Comparison of ENCODE assay signal across 23 cellular contexts in genomic region chr4:159097785-159098184, GRCh38. TPM values are rescaled to one million over a fixed set of nuclear protein-coding genes. Genes with fewer than 3 reads are reported as not detected.
DNase-seq lines count a peak whose midpoint lies in the region; ATAC-seq, FAIRE-seq and TF ChIP-seq lines count a peak whose summit lies in the region.
"Had no signal": no experiment of that assay in that cellular context is flagged by ENCODE, and none has a peak within 500 bp of the region (broad histone marks: within the 10 kb centered on the region; RNA-seq: fewer than 3 reads in every experiment).

No MANE protein-coding gene starts in this region.

- no peaks in the 10 kb centered on the region for H3F3A ChIP-seq in PC-3 (ENCODE audit: low read length, unreplicated experiment)

- H2AFZ ChIP-seq in PC-3 (ENCODE audit: low read length), result peak overlapping the region; percentile 55; the same call in 1 of the 2 replicates
- H2AFZ ChIP-seq in osteoblast (ENCODE audit: low read length), result no peak overlapping the region

- TF ChIP-seq CTCF in PC-3 (conservative IDR thresholded peaks at IDR 0.05; ENCODE audit: low read depth, low read length), result no peak
- TF ChIP-seq CTCF in osteoblast (IDR thresholded peaks at IDR 0.05; ENCODE audit: extremely low read depth, low read depth, low read length), result no peak

- intact Hi-C loops in PC-3 (cut with micrococcal nuclease), result no loop called here

- CTCF ChIA-PET in PC-3 (lab: Charles Lee), result no interaction called here

- no peaks in the 10 kb centered on the region for H3K9me3 ChIP-seq in PC-3 (ENCODE audit: low read length)
- no peaks in the 10 kb centered on the region for H3K9me3 ChIP-seq in osteoblast (ENCODE audit: low read depth, low read length)
- H3K9me3 ChIP-seq: mucosa of descending colon, neutrophil had no signal

- DNase-seq in HuH-7 (ENCODE audit: low spot score), result peak; percentile 40
- DNase-seq in PC-3, result no peak
- DNase-seq in iPS-NIHi7 (ENCODE audit: extremely low spot score), result peak; percentile 15
- DNase-seq in osteoblast (ENCODE audit: insufficient read length, low spot score, missing footprints), result peak; percentile 36
- DNase-seq in NAMALWA (ENCODE audit: low spot score), result no peak
- DNase-seq in RCC 7860 (ENCODE audit: low spot score), result no peak
- DNase-seq in T-helper 1 cell, result no peak
- DNase-seq: activated CD8-positive, alpha-beta T cell treated with anti-CD3 and anti-CD28 coated beads for 36 hours; activated naive CD4-positive, alpha-beta T cell; activated T-cell treated with anti-CD3 and anti-CD28 coated beads, Interleukin-2, amount 50 U/mL, for 1 hour; DMS79 treated with DMSO at 0.1 percent for 48 hours; erythroblast; mucosa of descending colon; NCI-H1105 treated with DMSO at 0.1 percent for 48 hours; NCI-H774; retina; T-helper 17 cell; WERI-Rb-1 had no signal

- no peak overlapping the region for H3K9ac ChIP-seq in PC-3 (ENCODE audit: low read length)

- no peaks in the 10 kb centered on the region for H3K9me2 ChIP-seq in PC-3 (replicated peaks; ENCODE audit: low read length)

- H3K4me1 ChIP-seq in PC-3 (ENCODE audit: insufficient read depth, low read length) (peaks cover 6% of the 10 kb centered on the region; the same call in 1 of the 2 replicates), osteoblast (ENCODE audit: insufficient read depth, low read length) (peaks cover 3% of the 10 kb centered on the region)

- ATAC-seq in PC-3, result no peak
- ATAC-seq: activated CD8-positive, alpha-beta T cell treated with anti-CD3 and anti-CD28 coated beads for 36 hours; mucosa of descending colon; T-helper 17 cell had no signal

- FAIRE-seq in RCC 7860 (lab: Jason Lieb, UNC), result no peak
- FAIRE-seq: frontal cortex, GM12891, GM19239 had no signal

- H3K79me2 ChIP-seq in PC-3 (ENCODE audit: low read length) (no peaks in the 10 kb centered on the region), osteoblast (ENCODE audit: insufficient read depth, low read length) (no peaks in the 10 kb centered on the region)

- H3K27ac ChIP-seq in PC-3 (ENCODE audit: low read length), result no peak overlapping the region
- H3K27ac ChIP-seq in osteoblast (ENCODE audit: low read depth, low read length), result no peak overlapping the region
- H3K27ac ChIP-seq: neutrophil, SJSA1, WERI-Rb-1 had no signal

- H3K27me3 ChIP-seq in PC-3 (ENCODE audit: low read length) (no peaks in the 10 kb centered on the region), osteoblast (ENCODE audit: insufficient read depth, low read length) (peaks cover 30% of the 10 kb centered on the region)

- H3K4me3 ChIP-seq in PC-3 (ENCODE audit: low read length) (no peak overlapping the region), osteoblast (ENCODE audit: insufficient read depth, low read length) (no peak overlapping the region)
- H3K4me3 ChIP-seq: mucosa of descending colon, SJSA1 had no signal

- POLR2A ChIA-PET in PC-3 (lab: Charles Lee; ENCODE audit: unreplicated experiment), result no interaction called here

- no peaks in the 10 kb centered on the region for H4K20me1 ChIP-seq in PC-3 (ENCODE audit: low read length)
- H4K20me1 ChIP-seq in osteoblast (ENCODE audit: insufficient read depth, low read length), result no peaks in the 10 kb centered on the region

- H3K36me3 ChIP-seq in PC-3 (ENCODE audit: low read depth, low read length), result no peaks in the 10 kb centered on the region
- no peaks in the 10 kb centered on the region for H3K36me3 ChIP-seq in osteoblast (ENCODE audit: insufficient read depth, low read length)
- H3K36me3 ChIP-seq: neutrophil, WERI-Rb-1 had no signal

- BruUV-seq in PC-3 (replicated peaks; lab: Mats Ljungman, UMichigan), result no TSS peak

- 0 out of 2 replicates have a peak overlapping the region, but pooled peaks have one; percentile 13 for H3K4me2 ChIP-seq in PC-3 (ENCODE audit: low read length)
- H3K4me2 ChIP-seq in osteoblast (ENCODE audit: insufficient read depth, low read length), result no peak overlapping the region

RNA-seq across cellular contexts. Expression of gene RAPGEF2, which starts 5.1 kb away (rescaled TPM):
- total RNA-seq in PC-3 (2014; rRNA removed) (21.2 and 21.7 TPM in 2 replicates), osteoblast (50.3 and 53.0 TPM in 2 replicates)

Comparison
In these comparisons a context has a peak if more than half of its experiments do, and no peak if none do; other contexts are left out.
1. DNase-seq: peak in HuH-7 (single experiment), iPS-NIHi7 (single experiment) and osteoblast (single experiment); none in PC-3 (single experiment), NAMALWA (single experiment), RCC 7860 (single experiment) and T-helper 1 cell (0 of 5).